24 cellular contexts compared by ENCODE assay signal in the genomic region with DNA sequence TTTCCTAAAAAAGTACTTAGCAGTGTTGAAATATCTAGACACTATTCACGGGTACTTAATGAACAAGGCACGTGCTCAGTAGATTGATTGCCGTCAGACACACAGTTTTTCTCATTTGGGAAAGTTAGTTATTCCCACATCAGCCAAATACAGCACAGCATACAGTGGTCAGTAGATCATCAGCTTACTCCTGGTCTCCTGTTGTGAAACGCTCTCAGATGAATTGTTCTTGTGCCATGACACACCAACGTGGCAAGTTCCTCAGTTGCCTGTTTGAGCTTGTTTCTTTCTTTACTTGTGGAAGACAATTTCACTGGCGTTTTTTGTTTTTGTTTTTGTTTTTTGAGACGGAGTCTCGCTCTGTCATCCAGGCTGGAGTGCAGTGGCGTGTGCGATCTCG. TPM values are rescaled to one million over a fixed set of nuclear protein-coding genes. Genes with fewer than 3 reads are reported as not detected.
DNase-seq lines count a peak whose midpoint lies in the region; ATAC-seq and TF ChIP-seq lines count a peak whose summit lies in the region.
"Had no signal": no experiment of that assay in that cellular context is flagged by ENCODE, and none has a peak within 500 bp of the region (broad histone marks: within the 10 kb centered on the region; RNA-seq: fewer than 3 reads in every experiment).

No MANE protein-coding gene starts in this region.

- TF ChIP-seq POLR2A in adrenal gland (IDR thresholded peaks at IDR 0.05) (no peak), esophagus muscularis mucosa (IDR thresholded peaks at IDR 0.05; ENCODE audit: low read depth) (no peak)

- intact Hi-C loops in dorsolateral prefrontal cortex (cut with DNase I), result loop anchor here in 1 of 2 donors (10.0 kb wide), 1 partner anchor 47 kb away; the partner anchor contains the start of gene MGAT3
- intact Hi-C loops in left lung (cut with DNase I), result no loop called here
- intact Hi-C loops in aorta (cut with DNase I), result loop anchor here in 1 of 2 donors (10.0 kb wide), 1 partner anchor 87 kb away; no protein-coding TSS in a partner anchor
- intact Hi-C loops in adrenal gland (cut with DNase I), result loop anchor here in 1 of 2 donors (10.0 kb wide), 1 partner anchor 87 kb away; no protein-coding TSS in a partner anchor
- intact Hi-C loops in esophagus muscularis mucosa (cut with DNase I), result loop anchor here (10.0 kb wide), 1 partner anchor 107 kb away; no protein-coding TSS in a partner anchor

- WGBS in aorta, 2 donors, result 84 to 87% methylated on average over 11 of the region's 11 CpGs
- 84 to 93% (median 85%) methylated on average over 11 of the region's 11 CpGs for WGBS in adrenal gland, 4 donors
- 78% methylated on average over 11 of the region's 11 CpGs for WGBS in esophagus muscularis mucosa

- DNase-seq in SKM-1 (lab: John Stamatoyannopoulos, UW; ENCODE audit: unreplicated experiment), result peak; percentile 14
- no peak for DNase-seq in SKM-1 treated with dmso at 0.1 percent for 144 hours (lab: John Stamatoyannopoulos, UW; ENCODE audit: unreplicated experiment)
- no peak for DNase-seq in dorsolateral prefrontal cortex
- no peak for DNase-seq in left lung
- peak; percentile 13 to 17 for DNase-seq in aorta
- no peak for DNase-seq in adrenal gland
- no peak for DNase-seq in esophagus muscularis mucosa (ENCODE audit: extremely low spot score)
- DNase-seq: activated CD4-positive, alpha-beta T cell treated with anti-CD3 and anti-CD28 coated beads, Interleukin-2, amount 50 U/mL, for 1 hour; activated CD8-positive, alpha-beta memory T cell treated with anti-CD3 and anti-CD28 coated beads, Interleukin-2, amount 10 ng/mL, durations not matched to agents 7 days and 5 days; activated naive CD4-positive, alpha-beta T cell treated with anti-CD3 and anti-CD28 coated beads for 36 hours; activated T-cell treated with anti-CD3 and anti-CD28 coated beads, Interleukin-2, amount 50 U/mL, for 72 hours; anterior cingulate cortex; GDM1; KG1; NCI-H187; NCI-H69; stimulated activated CD8-positive, alpha-beta memory T cell treated with anti-CD3 and anti-CD28 coated beads, Interleukin-4, amount 100 ng/mL, for 48 hours; stomach had no signal

- H3K36me3 ChIP-seq in left lung (peaks cover 0 to 12% of the 10 kb centered on the region in 2 donors), aorta (ENCODE audit: control insufficient read depth in 1 of 2, insufficient read depth in 2 of 2, low read length in 1 of 2) (no peaks in the 10 kb centered on the region), adrenal gland (replicated peaks in 1 of 2) (no peaks in the 10 kb centered on the region), esophagus muscularis mucosa (peaks cover 0 to 2% (median under 1%) of the 10 kb centered on the region in 4 donors)
- H3K36me3 ChIP-seq: pancreas, right lobe of liver had no signal

- H3K4me1 ChIP-seq in left lung (peaks cover 0 to 44% of the 10 kb centered on the region in 2 donors), aorta (ENCODE audit: control insufficient read depth in 1 of 2, insufficient read depth in 2 of 2, low read length in 2 of 2) (no peaks in the 10 kb centered on the region), adrenal gland (replicated peaks in 1 of 2) (peaks cover 0 to 9% of the 10 kb centered on the region in 2 donors), esophagus muscularis mucosa (peaks cover 20 to 58% (median 39%) of the 10 kb centered on the region in 4 donors)
- H3K4me1 ChIP-seq: pancreas had no signal

- no peak for TF ChIP-seq EP300 in esophagus muscularis mucosa (IDR thresholded peaks at IDR 0.05)

- H3K27ac ChIP-seq in dorsolateral prefrontal cortex, result peak overlapping the region in 33 of 59 donors; percentile 4 to 89 (median 72)
- H3K27ac ChIP-seq in left lung, result no peak overlapping the region
- H3K27ac ChIP-seq in aorta (ENCODE audit: low read depth in 1 of 2, low read length in 2 of 2), result no peak overlapping the region
- H3K27ac ChIP-seq in adrenal gland, result no peak overlapping the region
- H3K27ac ChIP-seq in esophagus muscularis mucosa (replicated peaks in 1 of 4), result peak overlapping the region in 1 of 4 donors; percentile 20
- H3K27ac ChIP-seq: pancreas, right lobe of liver, RWPE1, SK-N-MC, stomach, VCaP had no signal

- no peak overlapping the region for H3K4me3 ChIP-seq in dorsolateral prefrontal cortex
- no peak overlapping the region for H3K4me3 ChIP-seq in left lung
- no peak overlapping the region for H3K4me3 ChIP-seq in aorta (ENCODE audit: low read length in 2 of 2)
- H3K4me3 ChIP-seq in adrenal gland, result no peak overlapping the region
- H3K4me3 ChIP-seq in esophagus muscularis mucosa, result no peak overlapping the region
- H3K4me3 ChIP-seq: pancreas, right lobe of liver, SK-N-MC, stomach had no signal

- ATAC-seq in left lung, result peak; percentile 22
- peak; percentile 26 for ATAC-seq in aorta (ENCODE audit: low FRiP score)
- no peak for ATAC-seq in GM21390 (IDR thresholded peaks at IDR 0.05; ENCODE audit: unreplicated experiment)
- ATAC-seq: activated CD8-positive, alpha-beta memory T cell treated with anti-CD3 and anti-CD28 coated beads, Interleukin-2, amount 10 ng/mL, durations not matched to agents 7 days and 5 days; right lobe of liver had no signal

- no peaks in the 10 kb centered on the region for H3K27me3 ChIP-seq in dorsolateral prefrontal cortex
- H3K27me3 ChIP-seq in left lung, result no peaks in the 10 kb centered on the region
- H3K27me3 ChIP-seq in aorta (ENCODE audit: control insufficient read depth in 1 of 2, insufficient read depth in 2 of 2, low read length in 1 of 2), result no peaks in the 10 kb centered on the region
- no peaks in the 10 kb centered on the region for H3K27me3 ChIP-seq in adrenal gland
- H3K27me3 ChIP-seq in esophagus muscularis mucosa, result no peaks in the 10 kb centered on the region
- H3K27me3 ChIP-seq: pancreas, right lobe of liver, stomach had no signal

- no peak for TF ChIP-seq CTCF in dorsolateral prefrontal cortex (IDR thresholded peaks at IDR 0.05 in 54 of 56, conservative IDR thresholded peaks at IDR 0.05 in 2 of 56; ENCODE audit: low read depth in 1 of 56, partially characterized antibody in 56 of 56)
- TF ChIP-seq CTCF in left lung (IDR thresholded peaks at IDR 0.05), result no peak
- no peak for TF ChIP-seq CTCF in adrenal gland (IDR thresholded peaks at IDR 0.05)
- no peak for TF ChIP-seq CTCF in esophagus muscularis mucosa (IDR thresholded peaks at IDR 0.05)

- H3K9me3 ChIP-seq in left lung (no peaks in the 10 kb centered on the region), aorta (ENCODE audit: control insufficient read depth, low read length) (no peaks in the 10 kb centered on the region), adrenal gland (replicated peaks in 1 of 3) (no peaks in the 10 kb centered on the region), esophagus muscularis mucosa (no peaks in the 10 kb centered on the region)
- H3K9me3 ChIP-seq: pancreas, right lobe of liver, stomach had no signal

RNA-seq across cellular contexts. Expression of gene TAB1, which starts 8.6 kb away (rescaled TPM):
- total RNA-seq in dorsolateral prefrontal cortex, result 10 to 100 TPM; 25.2 to 75.7 (median 46.7) TPM
- total RNA-seq in left lung, result 10 to 100 TPM; 20.5 to 21.5 TPM
- 10 to 100 TPM; 22.5 to 30.8 TPM for total RNA-seq in aorta
- polyA plus RNA-seq in aorta, result 10 to 100 TPM in 1 of 2 donors, 1 to 10 TPM in 1; 8.1 to 20.7 TPM
- 10 to 100 TPM; 16.7 to 38.0 (median 24.9) TPM for total RNA-seq in adrenal gland
- polyA plus RNA-seq in adrenal gland, result 10 to 100 TPM in 2 of 3 donors, 1 to 10 TPM in 1; 9.3 to 31.4 (median 20.6) TPM
- 10 to 100 TPM; 15.2 to 33.7 (median 21.5) TPM for total RNA-seq in esophagus muscularis mucosa

RNA-seq across cellular contexts. Expression of gene MGAT3, which starts 48.6 kb away (rescaled TPM):
- total RNA-seq in dorsolateral prefrontal cortex, result 100 to 1,000 TPM in 30 of 120 experiments, 10 to 100 TPM in 90; 57.7 to 147 (median 92.3) TPM
- total RNA-seq in left lung, result 1 to 10 TPM; 6.7 to 8.8 TPM
- 10 to 100 TPM in 1 of 2 donors, 1 to 10 TPM in 1; 2.5 to 11.0 TPM for total RNA-seq in aorta
- polyA plus RNA-seq in aorta, result 1 to 10 TPM in 1 of 2 donors, under 1 TPM in 1; 0.26 to 1.1 TPM
- total RNA-seq in adrenal gland, result 1 to 10 TPM; 1.0 to 6.9 (median 2.4) TPM
- polyA plus RNA-seq in adrenal gland, result 1 to 10 TPM in 2 of 3 donors, under 1 TPM in 1; 0.42 to 1.4 (median 1.2) TPM
- total RNA-seq in esophagus muscularis mucosa, result 1 to 10 TPM; 1.2 to 7.1 (median 3.6) TPM

RNA-seq across cellular contexts. Expression of gene SYNGR1, which starts 58.4 kb away (rescaled TPM):
- total RNA-seq in dorsolateral prefrontal cortex (100 to 1,000 TPM; 108 to 421 (median 288) TPM), left lung (1 to 10 TPM; 5.5 to 7.2 TPM), aorta (10 to 100 TPM in 1 of 2 donors, 1 to 10 TPM in 1; 5.1 to 26.7 TPM), adrenal gland (10 to 100 TPM in 7 of 8 donors, 1 to 10 TPM in 1; 9.3 to 80.0 (median 35.8) TPM), esophagus muscularis mucosa (10 to 100 TPM; 14.4 to 29.4 (median 24.0) TPM)
- polyA plus RNA-seq in aorta (10 to 100 TPM; 10.9 to 23.1 TPM), adrenal gland (10 to 100 TPM in 2 of 3 donors, 1 to 10 TPM in 1; 8.5 to 26.4 (median 18.6) TPM)

Comparison
In these comparisons a context has a peak if more than half of its experiments do, and no peak if none do; other contexts are left out.
1. DNase-seq: peak in SKM-1 (single experiment) and aorta (2 of 2); none in SKM-1 treated with dmso at 0.1 percent for 144 hours (single experiment), dorsolateral prefrontal cortex (0 of 10), left lung (0 of 2), adrenal gland (0 of 7) and esophagus muscularis mucosa (single experiment).
2. H3K27ac ChIP-seq: peak in dorsolateral prefrontal cortex (33 of 59); none in left lung (0 of 2), aorta (0 of 2) and adrenal gland (0 of 5).
3. RNA of gene MGAT3, which starts 48.6 kb away (total RNA-seq): 57.7 to 147 TPM in dorsolateral prefrontal cortex; 2.5 to 11.0 TPM in aorta, 6.7 to 8.8 TPM in left lung, 1.2 to 7.1 TPM in esophagus muscularis mucosa and 1.0 to 6.9 TPM in adrenal gland; every median in the first group is over 4 times any median in the second.